ENCODE assay signal across 13 cellular contexts in the genomic region with DNA sequence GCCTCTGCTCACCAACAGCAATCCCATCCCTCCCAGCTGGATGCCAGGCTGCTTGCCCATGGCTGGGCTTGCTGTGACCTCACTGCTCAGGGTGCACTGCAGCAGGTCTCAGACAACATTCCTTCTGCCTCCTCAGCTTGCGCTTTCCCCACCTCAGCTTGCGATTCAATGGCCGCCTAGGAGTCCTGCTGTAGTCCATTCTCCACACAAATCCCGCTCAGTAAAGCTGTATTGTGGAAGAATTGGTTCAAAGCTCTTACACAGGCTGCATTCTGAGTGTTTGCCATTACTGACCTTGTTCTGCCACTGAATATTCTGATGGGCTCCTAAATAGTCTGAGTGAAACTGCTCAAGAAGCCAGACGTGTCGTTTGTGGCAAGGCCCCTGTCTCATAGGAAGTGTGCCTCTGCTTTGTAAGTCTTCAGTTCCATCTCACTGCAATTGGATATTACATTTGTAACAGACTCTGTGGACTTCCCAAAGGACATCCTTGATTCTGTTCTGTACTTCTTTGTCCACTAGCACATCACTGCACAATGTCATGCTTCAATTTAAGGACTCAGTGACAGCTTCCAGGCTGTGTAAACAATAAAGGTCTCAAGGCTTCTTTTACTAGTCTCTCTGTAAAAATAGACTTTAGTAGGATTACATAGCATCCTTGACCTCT. TPM values are rescaled to one million over a fixed set of nuclear protein-coding genes. Genes with fewer than 3 reads are reported as not detected.
DNase-seq lines count a peak whose midpoint lies in the region; ATAC-seq and TF ChIP-seq lines count a peak whose summit lies in the region.
"Had no signal": no experiment of that assay in that cellular context is flagged by ENCODE, and none has a peak within 500 bp of the region (broad histone marks: within the 10 kb centered on the region; RNA-seq: fewer than 3 reads in every experiment).

No MANE protein-coding gene starts in this region.

- peak overlapping the region; percentile 12 for H3K27ac ChIP-seq in A673 (ENCODE audit: low read depth, low read length, poor library complexity, severe bottlenecking)
- H3K27ac ChIP-seq: C4-2B, SJCRH30 had no signal

- H3K36me3 ChIP-seq in A673 (ENCODE audit: insufficient read depth, low read length, poor library complexity, severe bottlenecking): no peaks in the 10 kb centered on the region

- H3K9me3 ChIP-seq in A673 (ENCODE audit: low read depth, low read length, poor library complexity, severe bottlenecking): no peaks in the 10 kb centered on the region
- H3K9me3 ChIP-seq: SJCRH30 had no signal

- H3K4me1 ChIP-seq in A673 (ENCODE audit: insufficient read depth, low read length, poor library complexity, severe bottlenecking): peaks cover 34% of the 10 kb centered on the region
- H3K4me1 ChIP-seq: SJCRH30 had no signal

- H3K27ac Mint-ChIP-seq in MCF 10A (ENCODE audit: low read depth, unreplicated experiment): no peak overlapping the region
- H3K27ac Mint-ChIP-seq: activated T-cell treated with anti-CD3 and anti-CD28 coated beads, Interleukin-2, amount 50 U/mL, for 72 hours; stimulated activated naive CD8-positive, alpha-beta T cell treated with anti-CD3 and anti-CD28 coated beads, Interleukin-15, Interleukin-2, amounts not matched to agents 100 ng/mL and 50 ng/mL, for 24 hours had no signal

- no peak for DNase-seq in A673 (ENCODE audit: low spot score)
- DNase-seq in astrocyte of the hippocampus (ENCODE audit: low read depth, low spot score): peak; percentile 83
- peak; percentile 28 for DNase-seq in kidney tubule cell (ENCODE audit: low spot score)
- no peak for DNase-seq in MCF 10A (ENCODE audit: unreplicated experiment)
- no peak for DNase-seq in activated CD4-positive, alpha-beta T cell treated with anti-CD3 and anti-CD28 coated beads for 48 hours
- DNase-seq: activated T-cell treated with anti-CD3 and anti-CD28 coated beads, Interleukin-2, amount 50 U/mL, for 72 hours; SJCRH30 had no signal

- H3K27me3 Mint-ChIP-seq in MCF 10A (ENCODE audit: insufficient read depth, unreplicated experiment): no peaks in the 10 kb centered on the region
- H3K27me3 Mint-ChIP-seq: stimulated activated naive CD8-positive, alpha-beta T cell treated with anti-CD3 and anti-CD28 coated beads, Interleukin-15, Interleukin-2, amounts not matched to agents 100 ng/mL and 50 ng/mL, for 24 hours had no signal

- POLR2A ChIA-PET in A673 (lab: Charles Lee; ENCODE audit: low non-redundant PET): no interaction called here
- POLR2A ChIA-PET in MCF 10A (lab: Yijun Ruan, JAX): interaction anchor here (1.2 kb wide), 1 partner anchor 26 kb away, joined by 3 read pairs; no protein-coding TSS in a partner anchor

- no peak overlapping the region for H3K4me3 ChIP-seq in A673 (ENCODE audit: low read depth, low read length, poor library complexity, severe bottlenecking)
- H3K4me3 ChIP-seq: K562, SJCRH30 had no signal

- BruUV-seq in A673 (replicated peaks; lab: Mats Ljungman, UMichigan): no TSS peak
- BruUV-seq in MCF 10A (replicated peaks; lab: Mats Ljungman, UMichigan): no TSS peak

- no peaks in the 10 kb centered on the region for H3K9me3 Mint-ChIP-seq in MCF 10A (ENCODE audit: unreplicated experiment)
- H3K9me3 Mint-ChIP-seq: stimulated activated naive CD8-positive, alpha-beta T cell treated with anti-CD3 and anti-CD28 coated beads, Interleukin-15, Interleukin-2, amounts not matched to agents 100 ng/mL and 50 ng/mL, for 24 hours had no signal

- CTCF ChIA-PET in A673 (lab: Charles Lee) (interaction anchor here (0.6 kb wide), 1 partner anchor 277 kb away, joined by 3 read pairs; no protein-coding TSS in a partner anchor), MCF 10A (lab: Yijun Ruan, JAX) (interaction anchor here (0.6 kb wide), 1 partner anchor 149 kb away, joined by 3 read pairs; no protein-coding TSS in a partner anchor)

- intact Hi-C loops in A673 (cut with micrococcal nuclease; ENCODE audit: unreplicated experiment): no loop called here
- intact Hi-C loops in MCF 10A (cut with micrococcal nuclease): loop anchor here (2.0 to 10.0 kb wide), 4 partner anchors 155 to 787 kb away; no protein-coding TSS in a partner anchor

- H3K4me1 Mint-ChIP-seq in MCF 10A (ENCODE audit: insufficient read depth, unreplicated experiment): no peaks in the 10 kb centered on the region

- ATAC-seq in GM21423 (IDR thresholded peaks at IDR 0.05; ENCODE audit: unreplicated experiment) (peak; percentile 39), GM21529 (IDR thresholded peaks at IDR 0.05; ENCODE audit: unreplicated experiment) (no peak), HG03135 (IDR thresholded peaks at IDR 0.05; ENCODE audit: unreplicated experiment) (no peak)
- ATAC-seq: activated T-cell treated with anti-CD3 and anti-CD28 coated beads, Interleukin-2, amount 50 U/mL, for 72 hours had no signal

- peaks cover 7% of the 10 kb centered on the region for H3K36me3 Mint-ChIP-seq in MCF 10A (ENCODE audit: insufficient read depth, unreplicated experiment)

- H3K4me3 Mint-ChIP-seq in MCF 10A (ENCODE audit: unreplicated experiment): no peak overlapping the region
- H3K4me3 Mint-ChIP-seq: activated T-cell treated with anti-CD3 and anti-CD28 coated beads, Interleukin-2, amount 50 U/mL, for 72 hours; stimulated activated naive CD8-positive, alpha-beta T cell treated with anti-CD3 and anti-CD28 coated beads, Interleukin-15, Interleukin-2, amounts not matched to agents 100 ng/mL and 50 ng/mL, for 24 hours had no signal

- no peak for TF ChIP-seq CTCF in A673 (conservative IDR thresholded peaks at IDR 0.05; ENCODE audit: low read depth, low read length)
- TF ChIP-seq CTCF in MCF 10A (IDR thresholded peaks at IDR 0.05; ENCODE audit: unreplicated experiment): no peak

- no peaks in the 10 kb centered on the region for H3K27me3 ChIP-seq in A673 (replicated peaks; ENCODE audit: insufficient read depth, low read depth, low read length, poor library complexity)
- H3K27me3 ChIP-seq: SJCRH30 had no signal

RNA-seq across cellular contexts. Expression of a gene that starts 49.8 kb away (rescaled TPM):
- total RNA-seq in A673 (2021) (63.0 and 66.5 TPM in 2 replicates), MCF 10A (2022) (6.1 and 10.7 TPM in 2 replicates)

Comparison
In these comparisons a context has a peak if more than half of its experiments do, and no peak if none do; other contexts are left out.
1. DNase-seq: peak in astrocyte of the hippocampus (single experiment) and kidney tubule cell (single experiment); none in A673 (single experiment), MCF 10A (single experiment) and activated CD4-positive, alpha-beta T cell treated with anti-CD3 and anti-CD28 coated beads for 48 hours (single experiment).